Comparison of ENCODE assay signal across 9 cellular contexts in genomic region chr9:129900263-129901041, GRCh38.
DNase-seq lines count a peak whose midpoint lies in the region; ATAC-seq and TF ChIP-seq lines count a peak whose summit lies in the region.
"Had no signal": no experiment of that assay in that cellular context is flagged by ENCODE, and none has a peak within 500 bp of the region (broad histone marks: within the 10 kb centered on the region; RNA-seq: fewer than 3 reads in every experiment).

No MANE protein-coding gene starts in this region.

- DNase-seq in GM12864 (ENCODE audit: low read depth) (peak; percentile 73), dorsolateral prefrontal cortex (peak in 1 of 10 donors; percentile 25), Calu3 (no peak), NCI-H2171 (lab: John Stamatoyannopoulos, UW) (no peak), left lung (no peak), NCI-H69 (lab: John Stamatoyannopoulos, UW) (no peak)

- no peak overlapping the region for H3K27ac Mint-ChIP-seq in Calu3 (ENCODE audit: unreplicated experiment)

- H3K4me3 Mint-ChIP-seq in Calu3 (ENCODE audit: low read depth, unreplicated experiment), result no peak overlapping the region

- BruUV-seq in Calu3 (replicated peaks; lab: Mats Ljungman, UMichigan), result no TSS peak

- peaks cover 0 to 82% of the 10 kb centered on the region in 2 donors for H3K36me3 ChIP-seq in left lung

- H3K27me3 ChIP-seq in dorsolateral prefrontal cortex, result no peaks in the 10 kb centered on the region
- no peaks in the 10 kb centered on the region for H3K27me3 ChIP-seq in left lung

- H3K36me3 Mint-ChIP-seq in Calu3 (ENCODE audit: insufficient read depth, unreplicated experiment), result no peaks in the 10 kb centered on the region

- CTCF ChIA-PET in Calu3 (lab: Charles Lee), result no interaction called here

- H3K4me3 ChIP-seq in GM12864 (ENCODE audit: low read depth, low read length), result no peak overlapping the region
- H3K4me3 ChIP-seq in dorsolateral prefrontal cortex, result no peak overlapping the region
- H3K4me3 ChIP-seq in left lung, result no peak overlapping the region
- H3K4me3 ChIP-seq: lung had no signal

- H3K9me3 Mint-ChIP-seq in Calu3 (ENCODE audit: low read depth, unreplicated experiment), result no peaks in the 10 kb centered on the region

- no peaks in the 10 kb centered on the region for H3K27me3 Mint-ChIP-seq in Calu3 (ENCODE audit: unreplicated experiment)

- TF ChIP-seq CTCF in GM12864 (IDR thresholded peaks at IDR 0.05; ENCODE audit: low read depth, low read length, missing control alignments), result no peak
- no peak for TF ChIP-seq CTCF in dorsolateral prefrontal cortex (IDR thresholded peaks at IDR 0.05 in 54 of 56, conservative IDR thresholded peaks at IDR 0.05 in 2 of 56; ENCODE audit: low read depth in 1 of 56, partially characterized antibody in 56 of 56)
- TF ChIP-seq CTCF in Calu3 (IDR thresholded peaks at IDR 0.05; ENCODE audit: unreplicated experiment), result no peak
- no peak for TF ChIP-seq CTCF in left lung (IDR thresholded peaks at IDR 0.05)

- H3K4me1 Mint-ChIP-seq in Calu3 (ENCODE audit: low read depth, unreplicated experiment), result no peaks in the 10 kb centered on the region

- no peaks in the 10 kb centered on the region for H3K9me3 ChIP-seq in left lung

- H3K27ac ChIP-seq in dorsolateral prefrontal cortex, result peak overlapping the region in 38 of 59 donors; percentile 1 to 89 (median 42)
- H3K27ac ChIP-seq in left lung, result no peak overlapping the region

- intact Hi-C loops in dorsolateral prefrontal cortex (cut with DNase I) (no loop called here), Calu3 (cut with micrococcal nuclease; ENCODE audit: unreplicated experiment) (no loop called here), left lung (cut with DNase I) (loop anchor here in 1 of 2 donors (10.0 kb wide), 1 partner anchor 54 kb away; no protein-coding TSS in a partner anchor)

- ATAC-seq in GM19452 (IDR thresholded peaks at IDR 0.05; ENCODE audit: unreplicated experiment) (peak; percentile 91), HG03196 (IDR thresholded peaks at IDR 0.05; ENCODE audit: unreplicated experiment) (peak; percentile 83), left lung (no peak)

- peaks cover 0 to 17% of the 10 kb centered on the region in 2 donors for H3K4me1 ChIP-seq in left lung

Comparison
In these comparisons a context has a peak if more than half of its experiments do, and no peak if none do; other contexts are left out.
1. H3K27ac ChIP-seq: peak in dorsolateral prefrontal cortex (38 of 59); none in left lung (0 of 2).